10 cellular contexts compared by ENCODE assay signal in genomic region chr6:130260614-130261241, GRCh38. TPM values are rescaled to one million over a fixed set of nuclear protein-coding genes. Genes with fewer than 3 reads are reported as not detected.
DNase-seq lines count a peak whose midpoint lies in the region; ATAC-seq and TF ChIP-seq lines count a peak whose summit lies in the region.
"Not testable (repeated sequence)": the region's sequence is repeated elsewhere in the genome, so short reads cannot be mapped to it uniquely, and the experiment has no call there.
"Had no signal": no experiment of that assay in that cellular context is flagged by ENCODE, and none has a peak within 500 bp of the region (broad histone marks: within the 10 kb centered on the region; RNA-seq: fewer than 3 reads in every experiment).

No MANE protein-coding gene starts in this region.

- not testable (repeated sequence) for H3K4me3 ChIP-seq in CD8-positive, alpha-beta T cell (ENCODE audit: low read depth, low read length); SU-DHL-6 (ENCODE audit: insufficient read depth, low read length, poor library complexity, severe bottlenecking)

- H3K4me1 ChIP-seq in CD8-positive, alpha-beta T cell (ENCODE audit: insufficient read depth, low read length): not testable (repeated sequence)

- not testable (repeated sequence) for H4K20me1 ChIP-seq in SU-DHL-6 (ENCODE audit: low read depth, low read length)

- not testable (repeated sequence) for ATAC-seq in CD8-positive, alpha-beta T cell; naive thymus-derived CD8-positive, alpha-beta T cell
- ATAC-seq in GM18870 (IDR thresholded peaks at IDR 0.05; ENCODE audit: unreplicated experiment) (peak; percentile 45), GM21447 (IDR thresholded peaks at IDR 0.05; ENCODE audit: unreplicated experiment) (peak; percentile 43), HG02884 (IDR thresholded peaks at IDR 0.05; ENCODE audit: unreplicated experiment) (peak; percentile 35), HG03432 (IDR thresholded peaks at IDR 0.05; ENCODE audit: unreplicated experiment) (peak; percentile 35)

- peak overlapping the region; percentile 38 for H3K27ac ChIP-seq in CD8-positive, alpha-beta T cell (ENCODE audit: low read depth, low read length)
- H3K27ac ChIP-seq in SU-DHL-6 (ENCODE audit: low read depth, low read length): not testable (repeated sequence)

- H3K36me3 Mint-ChIP-seq in CD8-positive, alpha-beta T cell: not testable (repeated sequence)
- peaks cover 37% of the 10 kb centered on the region for H3K36me3 Mint-ChIP-seq in activated T-helper 2 cell treated with anti-CD3 and anti-CD28 coated beads, Interferon-gamma antibody, Interleukin-2, Interleukin-4, amounts not matched to agents 10 μg/mL and 5 μg/mL and 100 μg/mL, durations not matched to agents 14 hours and 24 hours and 36 hours (ENCODE audit: low read depth)
- H3K36me3 Mint-ChIP-seq in naive thymus-derived CD8-positive, alpha-beta T cell: peaks cover 0 to 20% (median 14%) of the 10 kb centered on the region in 3 donors

- POLR2A ChIA-PET in CD8-positive, alpha-beta T cell (lab: Charles Lee); naive thymus-derived CD8-positive, alpha-beta T cell (lab: Charles Lee): not testable (repeated sequence)

- CTCF ChIA-PET in CD8-positive, alpha-beta T cell (lab: Charles Lee): not testable (repeated sequence)

- peaks cover 25% of the 10 kb centered on the region for H3K4me1 Mint-ChIP-seq in CD8-positive, alpha-beta T cell (ENCODE audit: low read depth)
- H3K4me1 Mint-ChIP-seq in activated T-helper 2 cell treated with anti-CD3 and anti-CD28 coated beads, Interferon-gamma antibody, Interleukin-2, Interleukin-4, amounts not matched to agents 10 μg/mL and 5 μg/mL and 100 μg/mL, durations not matched to agents 14 hours and 24 hours and 36 hours (ENCODE audit: low read depth): peaks cover 31% of the 10 kb centered on the region
- peaks cover 10 to 32% (median 14%) of the 10 kb centered on the region in 4 donors for H3K4me1 Mint-ChIP-seq in naive thymus-derived CD8-positive, alpha-beta T cell

- H2AFZ ChIP-seq in SU-DHL-6 (ENCODE audit: low read depth, low read length, severe bottlenecking): not testable (repeated sequence)

- not testable (repeated sequence) for H3K27me3 Mint-ChIP-seq in CD8-positive, alpha-beta T cell (ENCODE audit: low read depth); activated T-helper 2 cell treated with anti-CD3 and anti-CD28 coated beads, Interferon-gamma antibody, Interleukin-2, Interleukin-4, amounts not matched to agents 10 μg/mL and 5 μg/mL and 100 μg/mL, durations not matched to agents 14 hours and 24 hours and 36 hours (ENCODE audit: low read depth); naive thymus-derived CD8-positive, alpha-beta T cell

- peak overlapping the region; percentile 36 for H3K4me2 ChIP-seq in SU-DHL-6 (ENCODE audit: low read depth, low read length, poor library complexity, severe bottlenecking)

- not testable (repeated sequence) for H3K79me2 ChIP-seq in SU-DHL-6 (ENCODE audit: insufficient read depth, low read length)

- not testable (repeated sequence) for H3F3A ChIP-seq in SU-DHL-6 (ENCODE audit: insufficient read depth)

- peak overlapping the region; percentile 78 for H3K4me3 Mint-ChIP-seq in CD8-positive, alpha-beta T cell
- not testable (repeated sequence) for H3K4me3 Mint-ChIP-seq in activated T-helper 2 cell treated with anti-CD3 and anti-CD28 coated beads, Interferon-gamma antibody, Interleukin-2, Interleukin-4, amounts not matched to agents 10 μg/mL and 5 μg/mL and 100 μg/mL, durations not matched to agents 14 hours and 24 hours and 36 hours (ENCODE audit: low read depth)
- peak overlapping the region in 7 of 10 donors; percentile 19 to 77 (median 45) for H3K4me3 Mint-ChIP-seq in naive thymus-derived CD8-positive, alpha-beta T cell

- DNase-seq in CD8-positive, alpha-beta T cell: peak in 3 of 7 experiments; percentile 15 to 58 (median 22)
- not testable (repeated sequence) for DNase-seq in activated T-helper 2 cell treated with anti-CD3 and anti-CD28 coated beads, Interferon-gamma antibody, Interleukin-2, Interleukin-4, amounts not matched to agents 10 μg/mL and 5 μg/mL and 100 μg/mL, durations not matched to agents 14 hours and 24 hours and 36 hours (ENCODE audit: low spot score)
- peak in 1 of 10 donors; percentile 28 for DNase-seq in naive thymus-derived CD8-positive, alpha-beta T cell

- intact Hi-C loops in CD8-positive, alpha-beta T cell (cut with DNase I, micrococcal nuclease): loop anchor here in 1 of 2 experiments (10.0 kb wide), 1 partner anchor 46 kb away; no protein-coding TSS in a partner anchor
- intact Hi-C loops in activated T-helper 2 cell treated with anti-CD3 and anti-CD28 coated beads, Interferon-gamma antibody, Interleukin-2, Interleukin-4, amounts not matched to agents 10 μg/mL and 5 μg/mL and 100 μg/mL, durations not matched to agents 14 hours and 24 hours and 36 hours (cut with micrococcal nuclease): loop anchor here (2.0 kb wide), 1 partner anchor 128 kb away; no protein-coding TSS in a partner anchor

- H3K9ac ChIP-seq in SU-DHL-6 (ENCODE audit: low read length): not testable (repeated sequence)

- H3K9me3 ChIP-seq in CD8-positive, alpha-beta T cell (ENCODE audit: low read length); SU-DHL-6 (ENCODE audit: insufficient read depth, low read length): not testable (repeated sequence)

- H3K27ac Mint-ChIP-seq in CD8-positive, alpha-beta T cell: peak overlapping the region; percentile 88
- H3K27ac Mint-ChIP-seq in activated T-helper 2 cell treated with anti-CD3 and anti-CD28 coated beads, Interferon-gamma antibody, Interleukin-2, Interleukin-4, amounts not matched to agents 10 μg/mL and 5 μg/mL and 100 μg/mL, durations not matched to agents 14 hours and 24 hours and 36 hours: peak overlapping the region; percentile 25
- peak overlapping the region in 8 of 10 donors; percentile 50 to 92 (median 81) for H3K27ac Mint-ChIP-seq in naive thymus-derived CD8-positive, alpha-beta T cell

- not testable (repeated sequence) for H3K9me2 ChIP-seq in SU-DHL-6 (replicated peaks; ENCODE audit: insufficient read depth, low read length)

- not testable (repeated sequence) for H3K9me3 Mint-ChIP-seq in CD8-positive, alpha-beta T cell
- H3K9me3 Mint-ChIP-seq in activated T-helper 2 cell treated with anti-CD3 and anti-CD28 coated beads, Interferon-gamma antibody, Interleukin-2, Interleukin-4, amounts not matched to agents 10 μg/mL and 5 μg/mL and 100 μg/mL, durations not matched to agents 14 hours and 24 hours and 36 hours: peaks cover 35% of the 10 kb centered on the region
- peaks cover 0 to 23% (median 4%) of the 10 kb centered on the region in 9 donors for H3K9me3 Mint-ChIP-seq in naive thymus-derived CD8-positive, alpha-beta T cell

- not testable (repeated sequence) for H3K36me3 ChIP-seq in CD8-positive, alpha-beta T cell (ENCODE audit: insufficient read depth, low read length); SU-DHL-6 (ENCODE audit: low read length)

- H3K27me3 ChIP-seq in CD8-positive, alpha-beta T cell (ENCODE audit: insufficient read depth, low read length); SU-DHL-6 (ENCODE audit: low read length): not testable (repeated sequence)

- TF ChIP-seq CTCF in CD8-positive, alpha-beta T cell (IDR thresholded peaks at IDR 0.05); SU-DHL-6 (IDR thresholded peaks at IDR 0.05; ENCODE audit: insufficient read depth, low read length, poor library complexity, severe bottlenecking): not testable (repeated sequence)

RNA-seq across cellular contexts. Expression of gene SAMD3, which starts 38.0 kb away (rescaled TPM):
- total RNA-seq in CD8-positive, alpha-beta T cell: 10 to 100 TPM; 41.0 to 44.4 TPM
- total RNA-seq in activated T-helper 2 cell treated with anti-CD3 and anti-CD28 coated beads, Interferon-gamma antibody, Interleukin-2, Interleukin-4, amounts not matched to agents 10 μg/mL and 5 μg/mL and 100 μg/mL, durations not matched to agents 14 hours and 24 hours and 36 hours: 3.2 and 3.4 TPM in 2 replicates
- 10 to 100 TPM; 28.7 to 34.1 TPM for total RNA-seq in naive thymus-derived CD8-positive, alpha-beta T cell
- 10 to 100 TPM; 19.2 to 91.4 (median 71.1) TPM for polyA plus RNA-seq in naive thymus-derived CD8-positive, alpha-beta T cell
- total RNA-seq: dermis microvascular lymphatic vessel endothelial cell, PC-9 had no signal

Comparison
In these comparisons a context has a peak if more than half of its experiments do, and no peak if none do; other contexts are left out.
1. H3K27ac Mint-ChIP-seq: peak in every context shown above with its lines; median percentile 88 in CD8-positive, alpha-beta T cell; 81 in naive thymus-derived CD8-positive, alpha-beta T cell; 25 in activated T-helper 2 cell treated with anti-CD3 and anti-CD28 coated beads, Interferon-gamma antibody, Interleukin-2, Interleukin-4, amounts not matched to agents 10 μg/mL and 5 μg/mL and 100 μg/mL, durations not matched to agents 14 hours and 24 hours and 36 hours.